9 cellular contexts compared by ENCODE assay signal in the genomic region with DNA sequence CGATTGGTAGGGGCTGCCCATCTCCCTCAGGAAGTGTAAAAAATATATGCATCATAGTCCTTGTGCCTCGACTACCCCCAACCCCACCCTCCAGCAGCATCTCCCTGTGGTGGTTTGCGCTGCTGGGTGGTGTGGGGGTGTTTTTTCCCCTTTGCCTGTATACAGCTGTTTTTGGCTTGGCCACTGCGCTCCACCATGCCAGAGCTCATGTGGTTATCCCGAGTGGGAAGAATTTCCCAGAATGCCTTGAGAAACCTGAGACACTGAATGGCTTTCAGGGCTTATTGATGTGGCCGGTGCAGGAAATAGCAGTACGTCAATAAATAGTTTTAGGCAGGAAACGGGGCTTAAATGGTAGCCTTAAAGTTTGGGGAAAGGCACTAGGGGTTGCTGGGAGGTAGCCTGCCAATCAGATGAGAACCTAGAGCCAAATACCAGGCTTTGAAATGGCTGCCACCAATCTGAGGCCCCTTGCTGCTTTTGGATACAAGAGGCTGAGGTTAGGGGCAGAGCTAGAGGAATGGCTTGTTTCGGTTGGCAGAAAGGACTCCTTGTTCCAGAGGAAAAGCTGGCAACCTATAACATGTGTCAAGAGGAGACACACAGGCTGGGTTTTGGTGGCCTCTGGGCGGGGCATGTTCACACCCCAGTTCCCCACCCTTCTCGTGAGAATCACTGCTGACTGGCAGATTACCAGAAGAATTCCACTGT.
DNase-seq lines count a peak whose midpoint lies in the region; ATAC-seq and TF ChIP-seq lines count a peak whose summit lies in the region.
"Had no signal": no experiment of that assay in that cellular context is flagged by ENCODE, and none has a peak within 500 bp of the region (broad histone marks: within the 10 kb centered on the region; RNA-seq: fewer than 3 reads in every experiment).

No MANE protein-coding gene starts in this region.

- no peaks in the 10 kb centered on the region for H3K9me3 Mint-ChIP-seq in CD8-positive, alpha-beta memory T cell
- no peaks in the 10 kb centered on the region for H3K9me3 Mint-ChIP-seq in T-helper 2 cell treated with Interferon-gamma antibody and Interleukin-4, amounts not matched to agents 5 μg/mL and 100 μg/mL, for 36 hours
- H3K9me3 Mint-ChIP-seq in endodermal cell, result no peaks in the 10 kb centered on the region
- peaks cover 0 to 4% of the 10 kb centered on the region in 2 donors for H3K9me3 Mint-ChIP-seq in stimulated activated naive B cell treated with anti-CD40 and anti-IgM and Interleukin-4, amounts not matched to agents 10 μg/mL and 1 μg/mL and 100 μg/mL, for 72 hours

- H3K9ac ChIP-seq in endodermal cell (ENCODE audit: extremely low read depth, low read length, poor library complexity, severe bottlenecking), result no peak overlapping the region

- WGBS in endodermal cell (ENCODE audit: insufficient coverage in 1 of 2, insufficient read length in 1 of 2), 2 experiments, result 87 to 93% methylated on average over 7 to 10 of the region's 11 CpGs

- H3K4me1 Mint-ChIP-seq in CD8-positive, alpha-beta memory T cell, result peaks cover 28 to 70% (median 32%) of the 10 kb centered on the region in 3 donors
- H3K4me1 Mint-ChIP-seq in T-helper 2 cell treated with Interferon-gamma antibody and Interleukin-4, amounts not matched to agents 5 μg/mL and 100 μg/mL, for 36 hours (ENCODE audit: low read depth), result peaks cover 29% of the 10 kb centered on the region
- H3K4me1 Mint-ChIP-seq in endodermal cell, result peaks cover 16% of the 10 kb centered on the region
- peaks cover 44 to 60% of the 10 kb centered on the region in 2 donors for H3K4me1 Mint-ChIP-seq in stimulated activated naive B cell treated with anti-CD40 and anti-IgM and Interleukin-4, amounts not matched to agents 10 μg/mL and 1 μg/mL and 100 μg/mL, for 72 hours

- H3K4me2 ChIP-seq in osteoblast (ENCODE audit: insufficient read depth, low read length), result peak overlapping the region; percentile 31

- H3K79me2 ChIP-seq in osteoblast (ENCODE audit: insufficient read depth, low read length), result peaks cover 3% of the 10 kb centered on the region

- H3K36me3 ChIP-seq in CD8-positive, alpha-beta memory T cell (ENCODE audit: insufficient read depth, low read length), result no peaks in the 10 kb centered on the region
- peaks cover 9% of the 10 kb centered on the region for H3K36me3 ChIP-seq in endodermal cell (ENCODE audit: control insufficient read depth, insufficient read depth, low read length)
- H3K36me3 ChIP-seq in osteoblast (ENCODE audit: insufficient read depth, low read length), result peaks cover 11% of the 10 kb centered on the region
- H3K36me3 ChIP-seq: pancreas had no signal

- H3K4me1 ChIP-seq in CD8-positive, alpha-beta memory T cell (ENCODE audit: insufficient read depth, low read length), result peaks cover 23% of the 10 kb centered on the region
- H3K4me1 ChIP-seq in endodermal cell (ENCODE audit: control insufficient read depth, insufficient read depth, low read length), result peaks cover 17% of the 10 kb centered on the region
- H3K4me1 ChIP-seq in osteoblast (ENCODE audit: insufficient read depth, low read length), result peaks cover 13% of the 10 kb centered on the region

- H3K4me3 ChIP-seq in CD8-positive, alpha-beta memory T cell (ENCODE audit: low read length), result no peak overlapping the region
- no peak overlapping the region for H3K4me3 ChIP-seq in endodermal cell (ENCODE audit: low read length)
- no peak overlapping the region for H3K4me3 ChIP-seq in osteoblast (ENCODE audit: insufficient read depth, low read length)
- H3K4me3 ChIP-seq: pancreas had no signal

- DNase-seq in CD8-positive, alpha-beta memory T cell, result peak in 4 of 5 donors; percentile 24 to 72 (median 62)
- DNase-seq in T-helper 2 cell treated with Interferon-gamma antibody and Interleukin-4, amounts not matched to agents 5 μg/mL and 100 μg/mL, for 36 hours (ENCODE audit: low spot score), result no peak
- DNase-seq in endodermal cell, result peak; percentile 48
- DNase-seq in osteoblast (ENCODE audit: insufficient read length, low spot score, missing footprints), result peak; percentile 41
- DNase-seq in stimulated activated naive B cell treated with anti-CD40 and anti-IgM and Interleukin-4, amounts not matched to agents 10 μg/mL and 1 μg/mL and 100 μg/mL, for 72 hours, result no peak
- DNase-seq in 8988T, result no peak

- H3K9me3 ChIP-seq in CD8-positive, alpha-beta memory T cell (ENCODE audit: low read length), result no peaks in the 10 kb centered on the region
- H3K9me3 ChIP-seq in endodermal cell (ENCODE audit: control insufficient read depth, low read length) (no peaks in the 10 kb centered on the region), osteoblast (ENCODE audit: low read depth, low read length) (no peaks in the 10 kb centered on the region)
- H3K9me3 ChIP-seq: pancreas had no signal

- ATAC-seq in stimulated activated naive B cell treated with anti-CD40 and anti-IgM and Interleukin-4, amounts not matched to agents 10 μg/mL and 1 μg/mL and 100 μg/mL, for 72 hours (replicated peaks), result no peak
- no peak for ATAC-seq in HG03139 (IDR thresholded peaks at IDR 0.05; ENCODE audit: unreplicated experiment)
- no peak for ATAC-seq in HG02981 (IDR thresholded peaks at IDR 0.05; ENCODE audit: unreplicated experiment)
- ATAC-seq: pancreas had no signal

- no peaks in the 10 kb centered on the region for H3K36me3 Mint-ChIP-seq in CD8-positive, alpha-beta memory T cell
- H3K36me3 Mint-ChIP-seq in T-helper 2 cell treated with Interferon-gamma antibody and Interleukin-4, amounts not matched to agents 5 μg/mL and 100 μg/mL, for 36 hours (ENCODE audit: low read depth), result no peaks in the 10 kb centered on the region
- H3K36me3 Mint-ChIP-seq in endodermal cell (ENCODE audit: low read depth), result peaks cover 10% of the 10 kb centered on the region
- peaks cover 9 to 14% of the 10 kb centered on the region in 2 donors for H3K36me3 Mint-ChIP-seq in stimulated activated naive B cell treated with anti-CD40 and anti-IgM and Interleukin-4, amounts not matched to agents 10 μg/mL and 1 μg/mL and 100 μg/mL, for 72 hours

- CTCF ChIA-PET in CD8-positive, alpha-beta memory T cell (lab: Charles Lee), result no interaction called here

- TF ChIP-seq CTCF in endodermal cell (conservative IDR thresholded peaks at IDR 0.05), result no peak
- no peak for TF ChIP-seq CTCF in osteoblast (IDR thresholded peaks at IDR 0.05; ENCODE audit: extremely low read depth, low read depth, low read length)

- no peaks in the 10 kb centered on the region for H3K27me3 Mint-ChIP-seq in CD8-positive, alpha-beta memory T cell
- peaks cover 4% of the 10 kb centered on the region for H3K27me3 Mint-ChIP-seq in T-helper 2 cell treated with Interferon-gamma antibody and Interleukin-4, amounts not matched to agents 5 μg/mL and 100 μg/mL, for 36 hours (ENCODE audit: low read depth)
- no peaks in the 10 kb centered on the region for H3K27me3 Mint-ChIP-seq in endodermal cell (ENCODE audit: insufficient read depth)
- no peaks in the 10 kb centered on the region for H3K27me3 Mint-ChIP-seq in stimulated activated naive B cell treated with anti-CD40 and anti-IgM and Interleukin-4, amounts not matched to agents 10 μg/mL and 1 μg/mL and 100 μg/mL, for 72 hours

- no peaks in the 10 kb centered on the region for H3K27me3 ChIP-seq in CD8-positive, alpha-beta memory T cell (ENCODE audit: insufficient read depth, low read length, poor library complexity, severe bottlenecking)
- H3K27me3 ChIP-seq in endodermal cell (ENCODE audit: control insufficient read depth, insufficient read depth, low read length, poor library complexity, severe bottlenecking) (no peaks in the 10 kb centered on the region), osteoblast (ENCODE audit: insufficient read depth, low read length) (no peaks in the 10 kb centered on the region)
- H3K27me3 ChIP-seq: pancreas had no signal

- H2AFZ ChIP-seq in osteoblast (ENCODE audit: low read length), result peak overlapping the region; percentile 40

- H4K20me1 ChIP-seq in osteoblast (ENCODE audit: insufficient read depth, low read length), result no peaks in the 10 kb centered on the region

- POLR2A ChIA-PET in CD8-positive, alpha-beta memory T cell (lab: Charles Lee), result interaction anchor here (0.6 to 1.5 kb wide), 4 partner anchors 26 to 170 kb away, joined by 3 read pairs; a partner anchor contains a TSS

- H3K27ac ChIP-seq in CD8-positive, alpha-beta memory T cell (ENCODE audit: low read depth, low read length), result no peak overlapping the region
- no peak overlapping the region for H3K27ac ChIP-seq in endodermal cell (ENCODE audit: low read depth, low read length)
- peak overlapping the region; percentile 62 for H3K27ac ChIP-seq in osteoblast (ENCODE audit: low read depth, low read length)
- H3K27ac ChIP-seq: pancreas had no signal

- peak overlapping the region; percentile 31 to 77 (median 52) for H3K4me3 Mint-ChIP-seq in CD8-positive, alpha-beta memory T cell
- peak overlapping the region; percentile 24 for H3K4me3 Mint-ChIP-seq in T-helper 2 cell treated with Interferon-gamma antibody and Interleukin-4, amounts not matched to agents 5 μg/mL and 100 μg/mL, for 36 hours
- H3K4me3 Mint-ChIP-seq in endodermal cell, result no peak overlapping the region
- no peak overlapping the region for H3K4me3 Mint-ChIP-seq in stimulated activated naive B cell treated with anti-CD40 and anti-IgM and Interleukin-4, amounts not matched to agents 10 μg/mL and 1 μg/mL and 100 μg/mL, for 72 hours

- H3K27ac Mint-ChIP-seq in CD8-positive, alpha-beta memory T cell, result peak overlapping the region; percentile 48 to 92 (median 80)
- H3K27ac Mint-ChIP-seq in T-helper 2 cell treated with Interferon-gamma antibody and Interleukin-4, amounts not matched to agents 5 μg/mL and 100 μg/mL, for 36 hours, result peak overlapping the region; percentile 54
- H3K27ac Mint-ChIP-seq in endodermal cell, result no peak overlapping the region
- H3K27ac Mint-ChIP-seq in stimulated activated naive B cell treated with anti-CD40 and anti-IgM and Interleukin-4, amounts not matched to agents 10 μg/mL and 1 μg/mL and 100 μg/mL, for 72 hours, result no peak overlapping the region

Comparison
In these comparisons a context has a peak if more than half of its experiments do, and no peak if none do; other contexts are left out.
1. DNase-seq: peak in CD8-positive, alpha-beta memory T cell (4 of 5), endodermal cell (single experiment) and osteoblast (single experiment); none in T-helper 2 cell treated with Interferon-gamma antibody and Interleukin-4, amounts not matched to agents 5 μg/mL and 100 μg/mL, for 36 hours (single experiment), stimulated activated naive B cell treated with anti-CD40 and anti-IgM and Interleukin-4, amounts not matched to agents 10 μg/mL and 1 μg/mL and 100 μg/mL, for 72 hours (single experiment) and 8988T (single experiment).
2. H3K27ac Mint-ChIP-seq: peak in CD8-positive, alpha-beta memory T cell (8 of 8) and T-helper 2 cell treated with Interferon-gamma antibody and Interleukin-4, amounts not matched to agents 5 μg/mL and 100 μg/mL, for 36 hours (single experiment); none in endodermal cell (single experiment) and stimulated activated naive B cell treated with anti-CD40 and anti-IgM and Interleukin-4, amounts not matched to agents 10 μg/mL and 1 μg/mL and 100 μg/mL, for 72 hours (single experiment).
3. H3K4me3 Mint-ChIP-seq: peak in CD8-positive, alpha-beta memory T cell (7 of 7) and T-helper 2 cell treated with Interferon-gamma antibody and Interleukin-4, amounts not matched to agents 5 μg/mL and 100 μg/mL, for 36 hours (single experiment); none in endodermal cell (single experiment) and stimulated activated naive B cell treated with anti-CD40 and anti-IgM and Interleukin-4, amounts not matched to agents 10 μg/mL and 1 μg/mL and 100 μg/mL, for 72 hours (0 of 2).